18 cellular contexts compared by ENCODE assay signal in the genomic region with DNA sequence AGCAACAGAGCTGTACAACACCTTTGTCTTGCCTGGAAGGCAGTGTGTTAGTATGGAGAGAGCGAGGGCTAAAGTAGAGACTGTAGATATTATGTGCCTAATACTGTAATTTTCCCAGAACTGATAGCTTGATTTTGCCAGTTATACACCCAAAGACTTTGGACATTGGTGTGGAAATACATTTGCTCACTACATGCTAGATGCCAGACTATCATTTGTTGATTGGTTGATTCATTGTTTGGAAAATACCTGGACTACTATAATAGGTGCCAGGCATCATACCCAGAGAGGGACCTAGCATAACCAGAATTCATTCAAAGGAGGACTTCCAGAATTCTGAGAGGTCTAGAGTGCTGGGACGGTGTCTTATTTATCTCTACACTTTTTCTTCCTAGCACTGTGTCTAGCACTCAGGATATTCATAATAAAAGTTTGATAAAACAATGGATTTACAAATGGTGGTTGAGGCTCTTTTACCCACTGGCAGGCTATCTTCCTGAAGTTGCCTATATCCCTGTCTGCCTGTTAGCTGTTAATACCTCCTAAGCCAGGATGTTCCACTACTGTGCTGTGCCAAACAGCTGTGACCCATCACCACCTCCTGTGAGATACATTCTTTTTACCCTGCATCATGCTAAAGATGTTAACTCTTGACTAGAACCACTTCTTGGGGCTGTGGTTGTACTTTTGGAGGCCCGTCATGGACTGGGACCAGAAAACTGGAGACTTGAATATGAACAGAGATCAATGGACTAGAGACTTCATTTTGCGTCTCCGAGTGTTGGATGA.
A peak's percentile ranks its signal among the peaks of the same experiment; 100 is the strongest.
DNase-seq lines count a peak whose midpoint lies in the region; ATAC-seq lines count a peak whose summit lies in the region.
"Had no signal": no experiment of that assay in that cellular context is flagged by ENCODE, and none has a peak within 500 bp of the region (broad histone marks: within the 10 kb centered on the region; RNA-seq: fewer than 3 reads in every experiment).

No MANE protein-coding gene starts in this region.

- H3K4me1 Mint-ChIP-seq in activated T-cell treated with anti-CD3 and anti-CD28 coated beads, Interleukin-2, amount 50 U/mL, for 72 hours (ENCODE audit: low read depth), result peaks cover 5% of the 10 kb centered on the region
- peaks cover 12% of the 10 kb centered on the region for H3K4me1 Mint-ChIP-seq in activated T-cell treated with anti-CD3 and anti-CD28 coated beads, Interleukin-2, amount 50 U/mL, for 4 hours (ENCODE audit: low read depth)
- peaks cover 18% of the 10 kb centered on the region for H3K4me1 Mint-ChIP-seq in activated T-helper 17 cell treated with anti-CD3 and anti-CD28 coated beads, Interleukin-2, amount 50 U/mL, for 72 hours
- peaks cover 4% of the 10 kb centered on the region for H3K4me1 Mint-ChIP-seq in activated T-cell treated with anti-CD3 and anti-CD28 coated beads, Interleukin-2, amount 50 U/mL, for 24 hours (ENCODE audit: low read depth)

- H3K36me3 Mint-ChIP-seq in activated T-cell treated with anti-CD3 and anti-CD28 coated beads, Interleukin-2, amount 50 U/mL, for 72 hours (ENCODE audit: insufficient read depth in 2 of 2), result no peaks in the 10 kb centered on the region
- peaks cover 3% of the 10 kb centered on the region for H3K36me3 Mint-ChIP-seq in activated T-cell treated with anti-CD3 and anti-CD28 coated beads, Interleukin-2, amount 50 U/mL, for 4 hours (ENCODE audit: insufficient read depth)
- peaks cover 1% of the 10 kb centered on the region for H3K36me3 Mint-ChIP-seq in activated T-helper 17 cell treated with anti-CD3 and anti-CD28 coated beads, Interleukin-2, amount 50 U/mL, for 72 hours (ENCODE audit: low read depth)
- H3K36me3 Mint-ChIP-seq in activated T-cell treated with anti-CD3 and anti-CD28 coated beads, Interleukin-2, amount 50 U/mL, for 24 hours (ENCODE audit: low read depth), result no peaks in the 10 kb centered on the region

- H3K27ac Mint-ChIP-seq in activated T-cell treated with anti-CD3 and anti-CD28 coated beads, Interleukin-2, amount 50 U/mL, for 72 hours, result peak overlapping the region; percentile 48
- H3K27ac Mint-ChIP-seq in activated T-helper 17 cell treated with anti-CD3 and anti-CD28 coated beads, Interleukin-2, amount 50 U/mL, for 72 hours, result peak overlapping the region; percentile 31
- no peak overlapping the region for H3K27ac Mint-ChIP-seq in activated T-cell treated with anti-CD3 and anti-CD28 coated beads, Interleukin-2, amount 50 U/mL, for 24 hours
- H3K27ac Mint-ChIP-seq: naive thymus-derived CD4-positive, alpha-beta T cell; T-cell had no signal

- H3K4me3 Mint-ChIP-seq in activated T-cell treated with anti-CD3 and anti-CD28 coated beads, Interleukin-2, amount 50 U/mL, for 72 hours, result no peak overlapping the region
- no peak overlapping the region for H3K4me3 Mint-ChIP-seq in activated T-cell treated with anti-CD3 and anti-CD28 coated beads, Interleukin-2, amount 50 U/mL, for 4 hours
- no peak overlapping the region for H3K4me3 Mint-ChIP-seq in activated T-helper 17 cell treated with anti-CD3 and anti-CD28 coated beads, Interleukin-2, amount 50 U/mL, for 72 hours
- no peak overlapping the region for H3K4me3 Mint-ChIP-seq in activated T-cell treated with anti-CD3 and anti-CD28 coated beads, Interleukin-2, amount 50 U/mL, for 24 hours
- H3K4me3 Mint-ChIP-seq: effector memory CD8-positive, alpha-beta T cell; naive thymus-derived CD4-positive, alpha-beta T cell; T-cell had no signal

- H3K27me3 Mint-ChIP-seq in activated T-cell treated with anti-CD3 and anti-CD28 coated beads, Interleukin-2, amount 50 U/mL, for 72 hours (ENCODE audit: low read depth), result no peaks in the 10 kb centered on the region
- no peaks in the 10 kb centered on the region for H3K27me3 Mint-ChIP-seq in activated T-cell treated with anti-CD3 and anti-CD28 coated beads, Interleukin-2, amount 50 U/mL, for 4 hours (ENCODE audit: low read depth)
- no peaks in the 10 kb centered on the region for H3K27me3 Mint-ChIP-seq in activated T-helper 17 cell treated with anti-CD3 and anti-CD28 coated beads, Interleukin-2, amount 50 U/mL, for 72 hours
- H3K27me3 Mint-ChIP-seq in activated T-cell treated with anti-CD3 and anti-CD28 coated beads, Interleukin-2, amount 50 U/mL, for 24 hours, result no peaks in the 10 kb centered on the region
- H3K27me3 Mint-ChIP-seq: effector memory CD8-positive, alpha-beta T cell; naive thymus-derived CD4-positive, alpha-beta T cell; T-cell had no signal

- no peak for ATAC-seq in activated T-cell treated with anti-CD3 and anti-CD28 coated beads, Interleukin-2, amount 50 U/mL, for 72 hours (replicated peaks in 1 of 2)
- no peak for ATAC-seq in activated T-cell treated with anti-CD3 and anti-CD28 coated beads, Interleukin-2, amount 50 U/mL, for 4 hours
- ATAC-seq in activated T-helper 17 cell treated with anti-CD3 and anti-CD28 coated beads, Interleukin-2, amount 50 U/mL, for 72 hours (replicated peaks), result no peak
- no peak for ATAC-seq in HG03432 (IDR thresholded peaks at IDR 0.05; ENCODE audit: unreplicated experiment)
- ATAC-seq: effector memory CD8-positive, alpha-beta T cell; foreskin keratinocyte; naive thymus-derived CD4-positive, alpha-beta T cell; T-cell; upper lobe of right lung had no signal

- H3K9me3 Mint-ChIP-seq in activated T-cell treated with anti-CD3 and anti-CD28 coated beads, Interleukin-2, amount 50 U/mL, for 72 hours, result no peaks in the 10 kb centered on the region
- H3K9me3 Mint-ChIP-seq in activated T-cell treated with anti-CD3 and anti-CD28 coated beads, Interleukin-2, amount 50 U/mL, for 4 hours, result no peaks in the 10 kb centered on the region
- H3K9me3 Mint-ChIP-seq in activated T-helper 17 cell treated with anti-CD3 and anti-CD28 coated beads, Interleukin-2, amount 50 U/mL, for 72 hours, result no peaks in the 10 kb centered on the region
- no peaks in the 10 kb centered on the region for H3K9me3 Mint-ChIP-seq in activated T-cell treated with anti-CD3 and anti-CD28 coated beads, Interleukin-2, amount 50 U/mL, for 24 hours
- H3K9me3 Mint-ChIP-seq: effector memory CD8-positive, alpha-beta T cell; T-cell had no signal

- DNase-seq in activated T-cell treated with anti-CD3 and anti-CD28 coated beads, Interleukin-2, amount 50 U/mL, for 72 hours, result no peak
- DNase-seq in activated T-cell treated with anti-CD3 and anti-CD28 coated beads, Interleukin-2, amount 50 U/mL, for 4 hours, result no peak
- DNase-seq in fibroblast of the conjunctiva (ENCODE audit: low read depth) (peak; percentile 55), smooth muscle cell of the brain vasculature (ENCODE audit: low read depth, low spot score) (peak; percentile 60), NCI-H2227 treated with DMSO at 0.1 percent for 48 hours (lab: John Stamatoyannopoulos, UW) (no peak)
- no peak for DNase-seq in activated T-cell treated with anti-CD3 and anti-CD28 coated beads, Interleukin-2, amount 50 U/mL, for 24 hours
- DNase-seq: activated naive CD4-positive, alpha-beta T cell treated with Interleukin-2 at 50 U/mL for 16 hours; aorta; effector memory CD8-positive, alpha-beta T cell; foreskin keratinocyte; GDM1; naive thymus-derived CD4-positive, alpha-beta T cell; NCI-H526 treated with DMSO at 0.1 percent for 48 hours; sigmoid colon; T-cell; upper lobe of right lung had no signal

Comparison
In these comparisons a context has a peak if more than half of its experiments do, and no peak if none do; other contexts are left out.
1. DNase-seq: peak in fibroblast of the conjunctiva (single experiment) and smooth muscle cell of the brain vasculature (single experiment); none in activated T-cell treated with anti-CD3 and anti-CD28 coated beads, Interleukin-2, amount 50 U/mL, for 72 hours (0 of 2), activated T-cell treated with anti-CD3 and anti-CD28 coated beads, Interleukin-2, amount 50 U/mL, for 4 hours (single experiment), NCI-H2227 treated with DMSO at 0.1 percent for 48 hours (single experiment) and activated T-cell treated with anti-CD3 and anti-CD28 coated beads, Interleukin-2, amount 50 U/mL, for 24 hours (single experiment).